In genomic region chr1:64167176-64167575, GRCh38 we compare ENCODE assay signal across 20 cellular contexts. TPM values are rescaled to one million over a fixed set of nuclear protein-coding genes. Genes with fewer than 3 reads are reported as not detected.
"Had no signal": no experiment of that assay in that cellular context is flagged by ENCODE, and none has a peak within 500 bp of the region (broad histone marks: within the 10 kb centered on the region; RNA-seq: fewer than 3 reads in every experiment).

No MANE protein-coding gene starts in this region.

- H3K27me3 ChIP-seq: dorsolateral prefrontal cortex, foreskin keratinocyte, pancreas, thyroid gland had no signal

- H3K9ac ChIP-seq: SK-N-SH had no signal

- H3K27ac ChIP-seq: dorsolateral prefrontal cortex, foreskin keratinocyte, pancreas, thyroid gland had no signal

- H3K4me2 ChIP-seq: SK-N-SH had no signal

- H3K36me3 ChIP-seq: pancreas, thyroid gland had no signal

- H3K9me3 ChIP-seq: pancreas, SK-N-SH, thyroid gland had no signal

- ATAC-seq: foreskin keratinocyte; pancreas; sciatic nerve; stimulated activated effector memory CD8-positive, alpha-beta T cell treated with anti-CD3 and anti-CD28 coated beads, Interleukin-12 subunit alpha, Interleukin-12 subunit beta, amount 100 ng/mL, for 72 hours had no signal

- H3K4me3 ChIP-seq: dorsolateral prefrontal cortex, pancreas, thyroid gland had no signal

- DNase-seq: activated CD4-positive, CD25-positive, alpha-beta regulatory T cell treated with anti-CD3 and anti-CD28 coated beads, Interleukin-2, amount 50 U/mL, for 72 hours; activated naive CD4-positive, alpha-beta T cell treated with anti-CD3 and anti-CD28 coated beads, Interleukin-2, amount 50 U/mL, for 16 hours; activated T-cell treated with anti-CD3 and anti-CD28 coated beads, Interleukin-2, amount 50 U/mL, for 1 hour; amniotic stem cell; cerebellar nuclear complex; dorsolateral prefrontal cortex; endodermal cell; foreskin keratinocyte; glutamatergic neuron; mesendoderm; pancreas; SK-N-SH; thyroid gland had no signal

RNA-seq across cellular contexts. Expression of gene UBE2U, which starts 36.2 kb away (rescaled TPM):
- total RNA-seq: endodermal cell; epithelial cell of proximal tubule; foreskin keratinocyte; liver; neural crest cell; sciatic nerve; T-helper 1 cell treated with Interleukin-12 subunit alpha and Interleukin-12 subunit beta and Interleukin-4 antibody, amounts not matched to agents 30 ng/mL and 1 ng/mL, for 36 hours; thyroid gland; urinary bladder had no signal
- polyA plus RNA-seq: foreskin keratinocyte, liver, SK-N-SH, urinary bladder had no signal
